ENCODE assay signal across 1 cellular context in genomic region chr1:1419363-1419811, GRCh38.
A peak's percentile ranks its signal among the peaks of the same experiment; 100 is the strongest.
TF ChIP-seq lines count a peak whose summit lies in the region.

No MANE protein-coding gene starts in this region.

TF ChIP-seq in HepG2, 621 proteins besides CTCF, POLR2A, EP300 and RAD21 (continued from another document):
- no peak for TF ChIP-seq AKNA (CRISPR knock-in tag; IDR thresholded peaks at IDR 0.05; ENCODE audit: borderline replicate concordance)
- no peak for TF ChIP-seq ATF7-NPFF (CRISPR knock-in tag; IDR thresholded peaks at IDR 0.05; ENCODE audit: low read depth)
- TF ChIP-seq ZNF407 (CRISPR knock-in tag; IDR thresholded peaks at IDR 0.05; ENCODE audit: not compliant biosample characterization), result peak; percentile 51
- TF ChIP-seq PAX8 (CRISPR knock-in tag; IDR thresholded peaks at IDR 0.05; ENCODE audit: borderline replicate concordance), result no peak
- TF ChIP-seq DNMT3B (CRISPR knock-in tag; conservative IDR thresholded peaks at IDR 0.05), result no peak
- peak; percentile 29; the same call in 1 of the 2 replicates for TF ChIP-seq GABPB1 (CRISPR knock-in tag; IDR thresholded peaks at IDR 0.05)
- no peak for TF ChIP-seq KMT2B (CRISPR knock-in tag; IDR thresholded peaks at IDR 0.05)
- TF ChIP-seq ZFY (CRISPR knock-in tag; IDR thresholded peaks at IDR 0.05), result 0 out of 2 replicates have a peak, but pooled peaks have one; percentile 10
- no peak for TF ChIP-seq KLF9 (CRISPR knock-in tag; IDR thresholded peaks at IDR 0.05; ENCODE audit: low read depth)
- no peak for TF ChIP-seq ZNF878 (CRISPR knock-in tag; IDR thresholded peaks at IDR 0.05)
- no peak for TF ChIP-seq IRF2 (CRISPR knock-in tag; IDR thresholded peaks at IDR 0.05)
- no peak for TF ChIP-seq ZBTB3 (CRISPR knock-in tag; IDR thresholded peaks at IDR 0.05; ENCODE audit: borderline replicate concordance, low read depth)
- no peak for TF ChIP-seq CCDC6 (CRISPR knock-in tag; IDR thresholded peaks at IDR 0.05)
- no peak for TF ChIP-seq HMGA1 (CRISPR knock-in tag; conservative IDR thresholded peaks at IDR 0.05)
- no peak for TF ChIP-seq BRCA1 (CRISPR knock-in tag; IDR thresholded peaks at IDR 0.05)
- no peak for TF ChIP-seq THRA (CRISPR knock-in tag; IDR thresholded peaks at IDR 0.05; ENCODE audit: borderline replicate concordance)
- TF ChIP-seq AGO2 (optimal IDR thresholded peaks at IDR 0.05; ENCODE audit: low read depth, low read length), result peak; percentile 45
- no peak for TF ChIP-seq ZFP37 (CRISPR knock-in tag; IDR thresholded peaks at IDR 0.05; ENCODE audit: borderline replicate concordance)
- no peak for TF ChIP-seq LRRFIP1 (CRISPR knock-in tag; conservative IDR thresholded peaks at IDR 0.05)
TF ChIP-seq in HepG2: peak in this region for 10.
